ENCODE assay signal across 2 cellular contexts in genomic region chr11:47599821-47600377, GRCh38.
TF ChIP-seq lines count a peak whose summit lies in the region.

No MANE protein-coding gene starts in this region.

TF ChIP-seq in H1, 55 proteins besides CTCF, POLR2A, EP300 and RAD21:
- TF ChIP-seq CTBP2 (IDR thresholded peaks at IDR 0.05; ENCODE audit: borderline replicate concordance, insufficient read depth, insufficient read length, low read length) = no peak
- no peak for TF ChIP-seq RNF2 (IDR thresholded peaks at IDR 0.05; ENCODE audit: borderline replicate concordance, low read depth, low read length, missing control alignments, poor library complexity, severe bottlenecking)
- TF ChIP-seq ASH2L (IDR thresholded peaks at IDR 0.05; ENCODE audit: low read length) = no peak
- TF ChIP-seq CHD1 (IDR thresholded peaks at IDR 0.05; ENCODE audit: low read depth, low read length) = no peak
- TF ChIP-seq HDAC2 (IDR thresholded peaks at IDR 0.05; ENCODE audit: borderline replicate concordance in 1 of 2, low read depth in 2 of 2, low read length in 2 of 2) = no peak
- TF ChIP-seq JUND (IDR thresholded peaks at IDR 0.05; ENCODE audit: low read length) = no peak
- no peak for TF ChIP-seq CBX5 (IDR thresholded peaks at IDR 0.05; ENCODE audit: low read depth, low read length)
- TF ChIP-seq BCL11A (IDR thresholded peaks at IDR 0.05; ENCODE audit: low read depth in 2 of 2, low read length in 2 of 2) = no peak
- no peak for TF ChIP-seq CEBPB (IDR thresholded peaks at IDR 0.05; ENCODE audit: low read depth, low read length)
- TF ChIP-seq USF2 (IDR thresholded peaks at IDR 0.05; ENCODE audit: low read length) = no peak
- no peak for TF ChIP-seq SAP30 (IDR thresholded peaks at IDR 0.05; ENCODE audit: insufficient read depth, insufficient replicate concordance, low read length)
- no peak for TF ChIP-seq EGR1 (IDR thresholded peaks at IDR 0.05; ENCODE audit: borderline replicate concordance, low read depth, low read length)
- no peak for TF ChIP-seq SUZ12 (IDR thresholded peaks at IDR 0.05; ENCODE audit: low read length)
- no peak for TF ChIP-seq YY1 (IDR thresholded peaks at IDR 0.05; ENCODE audit: low read depth, low read length)

TF ChIP-seq in GM23338, 12 proteins besides CTCF, POLR2A, EP300 and RAD21:
- TF ChIP-seq ZNF462 (CRISPR knock-in tag; IDR thresholded peaks at IDR 0.05) = no peak
- TF ChIP-seq REST (IDR thresholded peaks at IDR 0.05; ENCODE audit: unreplicated experiment) = no peak
- no peak for TF ChIP-seq POLR2AphosphoS5 (IDR thresholded peaks at IDR 0.05; ENCODE audit: low read depth)
- no peak for TF ChIP-seq ZNF114 (CRISPR knock-in tag; IDR thresholded peaks at IDR 0.05)
- TF ChIP-seq CREB1 (CRISPR knock-in tag; IDR thresholded peaks at IDR 0.05; ENCODE audit: low read depth) = no peak
- TF ChIP-seq EZH2phosphoT487 (IDR thresholded peaks at IDR 0.05; ENCODE audit: unreplicated experiment) = no peak
- no peak for TF ChIP-seq JUNB (IDR thresholded peaks at IDR 0.05; ENCODE audit: unreplicated experiment)
- TF ChIP-seq, protein P1, sequence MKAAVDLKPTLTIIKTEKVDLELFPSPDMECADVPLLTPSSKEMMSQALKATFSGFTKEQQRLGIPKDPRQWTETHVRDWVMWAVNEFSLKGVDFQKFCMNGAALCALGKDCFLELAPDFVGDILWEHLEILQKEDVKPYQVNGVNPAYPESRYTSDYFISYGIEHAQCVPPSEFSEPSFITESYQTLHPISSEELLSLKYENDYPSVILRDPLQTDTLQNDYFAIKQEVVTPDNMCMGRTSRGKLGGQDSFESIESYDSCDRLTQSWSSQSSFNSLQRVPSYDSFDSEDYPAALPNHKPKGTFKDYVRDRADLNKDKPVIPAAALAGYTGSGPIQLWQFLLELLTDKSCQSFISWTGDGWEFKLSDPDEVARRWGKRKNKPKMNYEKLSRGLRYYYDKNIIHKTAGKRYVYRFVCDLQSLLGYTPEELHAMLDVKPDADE (IDR thresholded peaks at IDR 0.05) = no peak
